1 cellular context compared by ENCODE assay signal in genomic region chr1:76209648-76210047, GRCh38.
A peak's percentile ranks its signal among the peaks of the same experiment; 100 is the strongest.
TF ChIP-seq lines count a peak whose summit lies in the region.

No MANE protein-coding gene starts in this region.

TF ChIP-seq in HEK293, 187 proteins besides CTCF, POLR2A, EP300 and RAD21 (continued from another document and continues in another):
- TF ChIP-seq KLF17 (tag by site-specific recombination; IDR thresholded peaks at IDR 0.05): no peak
- no peak for TF ChIP-seq ZNF138 (tag by site-specific recombination; IDR thresholded peaks at IDR 0.05; ENCODE audit: borderline replicate concordance)
- peak; percentile 84 for TF ChIP-seq ZNF843 (tag by site-specific recombination; IDR thresholded peaks at IDR 0.05)
- TF ChIP-seq ZNF423 (tag by site-specific recombination; IDR thresholded peaks at IDR 0.05): peak; percentile 71
- TF ChIP-seq INSM2 (tag by site-specific recombination; IDR thresholded peaks at IDR 0.05): no peak
- no peak for TF ChIP-seq GFI1B (tag by site-specific recombination; IDR thresholded peaks at IDR 0.05)
- TF ChIP-seq SETDB1 (IDR thresholded peaks at IDR 0.05; ENCODE audit: insufficient read length, low read length): no peak
- no peak for TF ChIP-seq ZNF211 (tag by site-specific recombination; IDR thresholded peaks at IDR 0.05; ENCODE audit: low read depth)
- no peak for TF ChIP-seq KLF8 (tag by site-specific recombination; IDR thresholded peaks at IDR 0.05)
- no peak for TF ChIP-seq RBAK (tag by site-specific recombination; IDR thresholded peaks at IDR 0.05)
- TF ChIP-seq ZNF624 (tag by site-specific recombination; IDR thresholded peaks at IDR 0.05): no peak
- no peak for TF ChIP-seq ZNF311 (tag by site-specific recombination; IDR thresholded peaks at IDR 0.05; ENCODE audit: borderline replicate concordance)
- TF ChIP-seq ZNF184 (tag by site-specific recombination; IDR thresholded peaks at IDR 0.05): no peak
- TF ChIP-seq ZBTB20 (tag by site-specific recombination; IDR thresholded peaks at IDR 0.05): no peak
- TF ChIP-seq ZNF704 (tag by site-specific recombination; IDR thresholded peaks at IDR 0.05): no peak
- TF ChIP-seq ZNF266 (tag by site-specific recombination; IDR thresholded peaks at IDR 0.05; ENCODE audit: low read depth): no peak
- no peak for TF ChIP-seq ZNF37A (tag by site-specific recombination; IDR thresholded peaks at IDR 0.05)
- TF ChIP-seq ZNF521 (tag by site-specific recombination; IDR thresholded peaks at IDR 0.05): no peak
- no peak for TF ChIP-seq ZNF2 (tag by site-specific recombination; IDR thresholded peaks at IDR 0.05)
- no peak for TF ChIP-seq ZNF654 (tag by site-specific recombination; IDR thresholded peaks at IDR 0.05; ENCODE audit: low read depth)
- no peak for TF ChIP-seq WT1 (tag by site-specific recombination; IDR thresholded peaks at IDR 0.05)
- no peak for TF ChIP-seq PRDM2 (tag by site-specific recombination; IDR thresholded peaks at IDR 0.05; ENCODE audit: borderline replicate concordance)
- no peak for TF ChIP-seq ZXDB (tag by site-specific recombination; IDR thresholded peaks at IDR 0.05)
- no peak for TF ChIP-seq ZNF626 (tag by site-specific recombination; IDR thresholded peaks at IDR 0.05)
- TF ChIP-seq PBX3 (CRISPR knock-in tag; IDR thresholded peaks at IDR 0.05): no peak
- no peak for TF ChIP-seq ZNF324 (tag by site-specific recombination; IDR thresholded peaks at IDR 0.05)
- 0 out of 2 replicates have a peak, but pooled peaks have one; percentile 25 for TF ChIP-seq YY1 (tag by site-specific recombination; IDR thresholded peaks at IDR 0.05)
- TF ChIP-seq ZNF280D (tag by site-specific recombination; IDR thresholded peaks at IDR 0.05): no peak
- no peak for TF ChIP-seq ZNF16 (tag by site-specific recombination; IDR thresholded peaks at IDR 0.05; ENCODE audit: low read depth)
- TF ChIP-seq KLF16 (tag by site-specific recombination; IDR thresholded peaks at IDR 0.05): no peak
- TF ChIP-seq ZNF600 (tag by site-specific recombination; IDR thresholded peaks at IDR 0.05): no peak
- no peak for TF ChIP-seq ZNF433 (tag by site-specific recombination; IDR thresholded peaks at IDR 0.05; ENCODE audit: low read depth)
- no peak for TF ChIP-seq GLI2 (tag by site-specific recombination; IDR thresholded peaks at IDR 0.05; ENCODE audit: borderline replicate concordance, low read depth)
- TF ChIP-seq ZNF571 (tag by site-specific recombination; IDR thresholded peaks at IDR 0.05): no peak
- no peak for TF ChIP-seq ZNF302 (tag by site-specific recombination; IDR thresholded peaks at IDR 0.05; ENCODE audit: low read depth)
- peak; percentile 63 for TF ChIP-seq ZNF596 (tag by site-specific recombination; IDR thresholded peaks at IDR 0.05)
- no peak for TF ChIP-seq ZNF274 (IDR thresholded peaks at IDR 0.05; ENCODE audit: low read length)
- TF ChIP-seq ZNF274 (tag by site-specific recombination; IDR thresholded peaks at IDR 0.05; ENCODE audit: borderline replicate concordance): no peak
- TF ChIP-seq ZNF350 (tag by site-specific recombination; IDR thresholded peaks at IDR 0.05): no peak
- no peak for TF ChIP-seq ZSCAN4 (tag by site-specific recombination; IDR thresholded peaks at IDR 0.05)
- TF ChIP-seq ZNF701 (tag by site-specific recombination; IDR thresholded peaks at IDR 0.05): no peak
- TF ChIP-seq ZNF214 (tag by site-specific recombination; IDR thresholded peaks at IDR 0.05; ENCODE audit: borderline replicate concordance): no peak
- no peak for TF ChIP-seq ZBTB17 (tag by site-specific recombination; IDR thresholded peaks at IDR 0.05)
- TF ChIP-seq PRDM1 (tag by site-specific recombination; IDR thresholded peaks at IDR 0.05): no peak
- TF ChIP-seq ZSCAN30 (tag by site-specific recombination; IDR thresholded peaks at IDR 0.05): no peak
- TF ChIP-seq ZNF501 (tag by site-specific recombination; IDR thresholded peaks at IDR 0.05): no peak
- TF ChIP-seq ZNF473 (tag by site-specific recombination; IDR thresholded peaks at IDR 0.05): no peak
- 0 out of 2 replicates have a peak, but pooled peaks have one; percentile 23 for TF ChIP-seq SCRT2 (tag by site-specific recombination; IDR thresholded peaks at IDR 0.05)
- no peak for TF ChIP-seq ZSCAN5A (tag by site-specific recombination; IDR thresholded peaks at IDR 0.05)
- TF ChIP-seq KLF7 (tag by site-specific recombination; IDR thresholded peaks at IDR 0.05; ENCODE audit: borderline replicate concordance): no peak
- no peak for TF ChIP-seq ZNF391 (tag by site-specific recombination; IDR thresholded peaks at IDR 0.05; ENCODE audit: borderline replicate concordance, low read depth)
- no peak for TF ChIP-seq ZNF354C (tag by site-specific recombination; IDR thresholded peaks at IDR 0.05; ENCODE audit: borderline replicate concordance, low read depth)
